Comparison of ENCODE assay signal across 8 cellular contexts in the genomic region with DNA sequence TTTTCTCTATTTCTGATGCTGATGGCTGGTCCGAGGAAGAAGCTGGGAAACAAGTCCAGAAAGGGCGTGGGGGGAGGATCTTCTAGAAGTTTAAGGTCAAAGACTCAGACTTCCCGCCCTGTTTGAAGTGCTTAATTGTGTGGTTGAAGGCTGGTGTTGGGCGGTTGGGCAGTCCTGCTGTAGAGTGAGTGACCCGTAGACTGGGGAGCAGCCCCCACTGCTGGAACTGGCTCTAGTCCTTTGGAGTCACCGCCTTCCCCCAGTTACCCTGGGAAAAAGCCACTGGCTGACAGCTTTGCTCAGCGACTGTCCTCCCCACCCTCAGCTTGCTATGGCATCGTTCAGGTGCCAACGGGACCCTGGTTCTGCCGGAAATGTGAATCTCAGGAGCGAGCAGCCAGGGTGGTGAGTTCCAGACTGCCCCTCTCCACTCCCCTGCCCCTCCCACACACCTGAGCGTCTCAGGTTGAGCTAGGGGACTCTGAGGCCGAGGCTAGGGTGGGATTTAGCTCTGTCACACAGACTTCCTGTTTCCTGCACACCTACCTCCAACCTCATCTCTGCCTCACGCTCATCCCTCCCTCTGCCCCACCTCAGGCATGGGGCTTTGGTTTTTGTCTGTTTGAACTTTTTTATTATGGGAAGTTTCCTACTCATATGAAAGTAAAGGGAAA. TPM values are rescaled to one million over a fixed set of nuclear protein-coding genes. Genes with fewer than 3 reads are reported as not detected.
A peak's percentile ranks its signal among the peaks of the same experiment; 100 is the strongest.
DNase-seq lines count a peak whose midpoint lies in the region; ATAC-seq and TF ChIP-seq lines count a peak whose summit lies in the region.

No MANE protein-coding gene starts in this region.

- DNase-seq in GM20000 (ENCODE audit: low spot score) (peak; percentile 30), T-helper 17 cell (peak in 1 of 3 donors; percentile 23), nephron progenitor cell (peak; percentile 19), NCI-H2107 treated with DMSO at 0.1 percent for 48 hours (lab: John Stamatoyannopoulos, UW; ENCODE audit: unreplicated experiment) (no peak), NCI-H1436 treated with DMSO at 0.1 percent for 48 hours (lab: John Stamatoyannopoulos, UW) (no peak), COLO829 (ENCODE audit: low spot score) (no peak), ACHN (no peak)
- DNase-seq in effector CD4-positive, alpha-beta T cell = peak; percentile 24

- no peak for ATAC-seq in T-helper 17 cell

- H3K9me3 ChIP-seq in T-helper 17 cell (ENCODE audit: control insufficient read depth, low read length, poor library complexity, severe bottlenecking) = no peaks in the 10 kb centered on the region

- in situ Hi-C loops in ACHN (cut with HindIII; ENCODE audit: low pct_ligation_motif_present, low pct_unique_long_range_greater_than_20kb, low sequenced_read_pairs) = no loop called here

- peaks cover 56% of the 10 kb centered on the region for H3K4me1 Mint-ChIP-seq in T-helper 17 cell
- H3K4me1 Mint-ChIP-seq in nephron progenitor cell = peaks cover 78% of the 10 kb centered on the region

- peak overlapping the region; percentile 90 for H3K27ac Mint-ChIP-seq in T-helper 17 cell
- peak overlapping the region; percentile 17 for H3K27ac Mint-ChIP-seq in nephron progenitor cell

- H3K9me3 Mint-ChIP-seq in nephron progenitor cell = no peaks in the 10 kb centered on the region

- H3K4me3 Mint-ChIP-seq in T-helper 17 cell = peak overlapping the region; percentile 97
- peak overlapping the region; percentile 93 for H3K4me3 Mint-ChIP-seq in nephron progenitor cell

- no peak for TF ChIP-seq CTCF in GM20000 (IDR thresholded peaks at IDR 0.05; ENCODE audit: extremely low read depth, missing control alignments)
- no peak for TF ChIP-seq CTCF in nephron progenitor cell (IDR thresholded peaks at IDR 0.05)

- H3K27me3 Mint-ChIP-seq in T-helper 17 cell (no peaks in the 10 kb centered on the region), nephron progenitor cell (ENCODE audit: low read depth, poor library complexity) (peaks cover 28% of the 10 kb centered on the region)

- H3K36me3 Mint-ChIP-seq in T-helper 17 cell (ENCODE audit: low read depth) (peaks cover 10% of the 10 kb centered on the region), nephron progenitor cell (ENCODE audit: low read depth) (peaks cover 15% of the 10 kb centered on the region)

RNA-seq across cellular contexts. Expression of a gene that starts 1.7 kb away (rescaled TPM):
- 100 to 1,000 TPM; 304 to 334 TPM for total RNA-seq in T-helper 17 cell

RNA-seq across cellular contexts. Expression of a gene that starts 23.4 kb away (rescaled TPM):
- total RNA-seq in T-helper 17 cell = 10 to 100 TPM; 12.0 to 12.8 TPM

RNA-seq across cellular contexts. Expression of a gene that starts 32.0 kb away (rescaled TPM):
- total RNA-seq in T-helper 17 cell = 1 to 10 TPM in 1 of 2 donors, under 1 TPM in 1; 0.60 to 1.1 TPM

RNA-seq across cellular contexts. Expression of a gene that starts 41.4 kb away (rescaled TPM):
- total RNA-seq in T-helper 17 cell = not detected

RNA-seq across cellular contexts. Expression of a gene that starts 45.8 kb away (rescaled TPM):
- 10 to 100 TPM; 78.5 to 85.5 TPM for total RNA-seq in T-helper 17 cell

Comparison
In these comparisons a context has a peak if more than half of its experiments do, and no peak if none do; other contexts are left out.
1. DNase-seq: peak in GM20000 (single experiment), effector CD4-positive, alpha-beta T cell (single experiment) and nephron progenitor cell (single experiment); none in NCI-H2107 treated with DMSO at 0.1 percent for 48 hours (single experiment), NCI-H1436 treated with DMSO at 0.1 percent for 48 hours (single experiment), COLO829 (single experiment) and ACHN (single experiment).